21 cellular contexts compared by ENCODE assay signal in the genomic region with DNA sequence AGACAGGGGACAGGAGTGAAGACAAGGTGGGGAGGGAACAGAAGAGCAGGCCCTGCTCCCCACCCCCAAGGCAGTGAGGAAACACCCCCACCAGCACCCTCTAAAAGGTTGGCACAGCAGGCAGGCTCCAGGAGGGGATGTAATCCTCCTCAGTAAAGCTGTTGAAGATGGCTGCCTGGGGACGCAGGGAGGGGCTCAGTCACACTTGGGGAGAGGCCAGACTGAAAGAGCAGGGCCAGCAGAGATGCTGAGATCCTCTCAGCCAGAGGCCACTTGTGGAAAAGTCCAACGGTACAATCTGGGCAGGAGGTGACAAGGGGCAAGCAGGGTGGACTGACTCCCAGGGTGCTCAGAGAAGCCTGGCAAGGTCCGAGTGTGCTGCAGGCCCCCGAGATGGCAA.
DNase-seq lines count a peak whose midpoint lies in the region; ATAC-seq and TF ChIP-seq lines count a peak whose summit lies in the region.
"Had no signal": no experiment of that assay in that cellular context is flagged by ENCODE, and none has a peak within 500 bp of the region (broad histone marks: within the 10 kb centered on the region; RNA-seq: fewer than 3 reads in every experiment).

No MANE protein-coding gene starts in this region.

- H3K9me2 ChIP-seq in Loucy (replicated peaks; ENCODE audit: low read depth, low read length): no peaks in the 10 kb centered on the region

- H3K4me2 ChIP-seq in Loucy (ENCODE audit: low read depth, low read length, poor library complexity, severe bottlenecking) (no peak overlapping the region), parathyroid adenoma (ENCODE audit: low read length) (peak overlapping the region; percentile 70)
- H3K4me2 ChIP-seq: A549 had no signal

- peak overlapping the region; percentile 100 for H3K27ac ChIP-seq in parathyroid adenoma
- no peak overlapping the region for H3K27ac ChIP-seq in esophagus muscularis mucosa (replicated peaks in 1 of 4)
- H3K27ac ChIP-seq: A549, SK-N-MC had no signal

- H3K79me2 ChIP-seq in Loucy (ENCODE audit: insufficient read depth, low read length): no peaks in the 10 kb centered on the region
- peaks cover 11% of the 10 kb centered on the region for H3K79me2 ChIP-seq in parathyroid adenoma

- TF ChIP-seq CTCF in Loucy (conservative IDR thresholded peaks at IDR 0.05; ENCODE audit: low read length): no peak
- TF ChIP-seq CTCF in parathyroid adenoma (IDR thresholded peaks at IDR 0.05): no peak
- no peak for TF ChIP-seq CTCF in esophagus muscularis mucosa (IDR thresholded peaks at IDR 0.05)

- H3K27me3 ChIP-seq in Loucy (ENCODE audit: insufficient read depth, low read length, poor library complexity, severe bottlenecking) (no peaks in the 10 kb centered on the region), parathyroid adenoma (ENCODE audit: control insufficient read depth, insufficient read depth, low read length) (no peaks in the 10 kb centered on the region), esophagus muscularis mucosa (no peaks in the 10 kb centered on the region)
- H3K27me3 ChIP-seq: thyroid gland had no signal

- H3F3A ChIP-seq in Loucy (ENCODE audit: low read depth): no peaks in the 10 kb centered on the region

- no peak for TF ChIP-seq EP300 in esophagus muscularis mucosa (IDR thresholded peaks at IDR 0.05)

- H3K36me3 ChIP-seq in Loucy (ENCODE audit: insufficient read depth, low read length): no peaks in the 10 kb centered on the region; the same call in 1 of the 2 replicates
- no peaks in the 10 kb centered on the region for H3K36me3 ChIP-seq in parathyroid adenoma (ENCODE audit: control insufficient read depth, insufficient read depth, low read length)
- no peaks in the 10 kb centered on the region for H3K36me3 ChIP-seq in esophagus muscularis mucosa
- H3K36me3 ChIP-seq: thyroid gland had no signal

- H3K9ac ChIP-seq in Loucy (ENCODE audit: low read depth, low read length, poor library complexity, severe bottlenecking): peak overlapping the region; percentile 59
- peak overlapping the region; percentile 12 for H3K9ac ChIP-seq in parathyroid adenoma

- 78% methylated on average over 2 of the region's 4 CpGs for WGBS in esophagus muscularis mucosa

- ATAC-seq in activated T-helper 17 cell treated with anti-CD3 and anti-CD28 coated beads, Interleukin-2, amount 50 U/mL, for 72 hours (replicated peaks): no peak
- ATAC-seq: naive thymus-derived CD8-positive, alpha-beta T cell; Panc1 had no signal

- peaks cover 10% of the 10 kb centered on the region for H3K9me3 ChIP-seq in Loucy (ENCODE audit: insufficient read depth, low read depth, low read length)
- H3K9me3 ChIP-seq in parathyroid adenoma (ENCODE audit: control insufficient read depth, low read length): no peaks in the 10 kb centered on the region
- peaks cover 0 to 12% (median 9%) of the 10 kb centered on the region in 4 donors for H3K9me3 ChIP-seq in esophagus muscularis mucosa
- H3K9me3 ChIP-seq: thyroid gland had no signal

- H3K27ac Mint-ChIP-seq in activated T-helper 17 cell treated with anti-CD3 and anti-CD28 coated beads, Interleukin-2, amount 50 U/mL, for 72 hours: peak overlapping the region; percentile 68
- H3K27ac Mint-ChIP-seq: CD4-positive, CD25-positive, alpha-beta regulatory T cell had no signal

- H2AFZ ChIP-seq in Loucy (ENCODE audit: low read length) (peak overlapping the region; percentile 30; the same call in 1 of the 2 replicates), parathyroid adenoma (peak overlapping the region; percentile 27)

- no peak for TF ChIP-seq POLR2A in esophagus muscularis mucosa (IDR thresholded peaks at IDR 0.05; ENCODE audit: low read depth)

- H3K4me3 ChIP-seq in Loucy (ENCODE audit: low read length, poor library complexity, severe bottlenecking) (no peak overlapping the region), parathyroid adenoma (ENCODE audit: low read depth, low read length) (peak overlapping the region; percentile 50), esophagus muscularis mucosa (no peak overlapping the region)
- H3K4me3 ChIP-seq: A549, SK-N-MC, thyroid gland had no signal

- peaks cover 26% of the 10 kb centered on the region for H3K4me1 Mint-ChIP-seq in activated T-helper 17 cell treated with anti-CD3 and anti-CD28 coated beads, Interleukin-2, amount 50 U/mL, for 72 hours

- DNase-seq in NCI-H748 (lab: John Stamatoyannopoulos, UW; ENCODE audit: unreplicated experiment): peak; percentile 50
- no peak for DNase-seq in NCI-H748 treated with DMSO at 0.1 percent for 48 hours (lab: John Stamatoyannopoulos, UW)
- no peak for DNase-seq in NCI-H446 treated with DMSO at 0.1 percent for 48 hours (lab: John Stamatoyannopoulos, UW)
- DNase-seq in kidney tubule cell (ENCODE audit: low spot score): no peak
- no peak for DNase-seq in esophagus muscularis mucosa (ENCODE audit: extremely low spot score)
- DNase-seq: activated CD4-positive, alpha-beta T cell treated with anti-CD3 and anti-CD28 coated beads for 48 hours; activated CD8-positive, alpha-beta memory T cell treated with anti-CD3 and anti-CD28 coated beads, Interleukin-2, amount 50 U/mL, for 48 hours; activated naive CD4-positive, alpha-beta T cell treated with Interleukin-2 at 50 U/mL for 16 hours; aorta; CD4-positive, CD25-positive, alpha-beta regulatory T cell; effector CD4-positive, alpha-beta T cell; naive thymus-derived CD8-positive, alpha-beta T cell; NCI-H526; thyroid gland had no signal

- H3K4me3 Mint-ChIP-seq in activated T-helper 17 cell treated with anti-CD3 and anti-CD28 coated beads, Interleukin-2, amount 50 U/mL, for 72 hours: peak overlapping the region; percentile 30
- H3K4me3 Mint-ChIP-seq: CD4-positive, CD25-positive, alpha-beta regulatory T cell; central memory CD8-positive, alpha-beta T cell; naive thymus-derived CD8-positive, alpha-beta T cell had no signal

- no peaks in the 10 kb centered on the region for H3K36me3 Mint-ChIP-seq in activated T-helper 17 cell treated with anti-CD3 and anti-CD28 coated beads, Interleukin-2, amount 50 U/mL, for 72 hours (ENCODE audit: low read depth)

- intact Hi-C loops in esophagus muscularis mucosa (cut with DNase I): no loop called here

- H3K4me1 ChIP-seq in Loucy (ENCODE audit: insufficient read depth, low read length, poor library complexity, severe bottlenecking): peaks cover 43% of the 10 kb centered on the region
- peaks cover 95% of the 10 kb centered on the region for H3K4me1 ChIP-seq in parathyroid adenoma
- H3K4me1 ChIP-seq in esophagus muscularis mucosa: peaks cover 12 to 18% (median 14%) of the 10 kb centered on the region in 4 donors
- H3K4me1 ChIP-seq: A549 had no signal

- peaks cover 11% of the 10 kb centered on the region for H3K9me3 Mint-ChIP-seq in activated T-helper 17 cell treated with anti-CD3 and anti-CD28 coated beads, Interleukin-2, amount 50 U/mL, for 72 hours

- H3K27me3 Mint-ChIP-seq in activated T-helper 17 cell treated with anti-CD3 and anti-CD28 coated beads, Interleukin-2, amount 50 U/mL, for 72 hours: no peaks in the 10 kb centered on the region
- H3K27me3 Mint-ChIP-seq: CD4-positive, CD25-positive, alpha-beta regulatory T cell; central memory CD8-positive, alpha-beta T cell had no signal

- no peaks in the 10 kb centered on the region for H4K20me1 ChIP-seq in Loucy (ENCODE audit: insufficient read depth, low read length, poor library complexity, severe bottlenecking)
